Comparison of ENCODE assay signal across 8 cellular contexts in the genomic region with DNA sequence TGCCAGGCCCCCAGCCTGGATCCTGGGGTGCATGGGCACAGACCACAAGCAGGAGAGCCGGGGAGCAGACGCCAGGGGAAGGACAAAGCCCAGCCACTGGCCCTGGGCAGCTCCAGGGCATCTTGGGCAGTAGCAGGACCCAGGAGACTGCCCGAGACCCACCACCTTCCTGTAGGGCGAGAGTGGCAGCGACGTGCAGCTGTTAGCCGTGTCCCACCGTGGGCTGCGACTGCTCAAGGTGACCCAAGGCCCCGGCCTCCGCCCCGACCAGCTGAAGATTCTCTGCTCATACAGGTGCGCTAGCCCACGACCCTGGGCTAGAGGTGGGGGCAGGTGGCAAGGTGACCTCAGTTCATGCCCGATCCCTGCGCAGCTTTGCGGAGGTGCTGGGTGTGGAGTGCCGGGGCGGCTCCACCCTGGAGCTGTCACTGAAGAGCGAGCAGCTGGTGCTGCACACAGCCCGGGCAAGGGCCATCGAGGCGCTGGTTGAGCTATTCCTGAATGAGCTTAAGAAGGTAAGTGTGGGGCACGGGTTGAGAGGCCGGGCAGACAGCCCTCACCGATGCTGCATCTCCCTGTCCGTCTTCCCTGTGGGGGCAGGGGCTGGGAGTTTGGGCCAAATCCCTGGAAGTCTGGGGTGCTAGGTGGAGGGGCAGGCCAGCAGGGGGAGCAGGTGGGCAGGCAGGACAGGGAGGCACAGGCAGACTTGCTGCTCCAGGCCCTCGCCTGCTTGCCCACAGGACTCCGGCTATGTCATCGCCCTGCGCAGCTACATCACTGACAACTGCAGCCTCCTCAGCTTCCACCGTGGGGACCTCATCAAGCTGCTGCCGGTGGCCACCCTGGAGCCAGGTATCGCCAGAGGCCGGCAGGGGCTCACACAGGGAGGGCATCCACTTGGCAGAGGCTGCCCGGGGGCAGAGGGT. TPM values are rescaled to one million over a fixed set of nuclear protein-coding genes. Genes with fewer than 3 reads are reported as not detected.
DNase-seq lines count a peak whose midpoint lies in the region; ATAC-seq, FAIRE-seq and TF ChIP-seq lines count a peak whose summit lies in the region.

No MANE protein-coding gene starts in this region.

- no peak overlapping the region for H3K4me3 ChIP-seq in GM23248
- no peak overlapping the region for H3K4me3 ChIP-seq in fibroblast of pulmonary artery (replicated peaks; ENCODE audit: low read depth, low read length)

- no peaks in the 10 kb centered on the region for H3F3A ChIP-seq in GM23248 (ENCODE audit: insufficient read depth)

- no peaks in the 10 kb centered on the region for H3K4me1 ChIP-seq in GM23248 (ENCODE audit: insufficient read depth)

- no peaks in the 10 kb centered on the region for H4K20me1 ChIP-seq in GM23248 (ENCODE audit: insufficient read depth)

- in situ Hi-C loops in GM23248 (cut with MboI): loop anchor here (10.0 kb wide), 1 partner anchor 135 kb away; no protein-coding TSS in a partner anchor

- H3K27ac ChIP-seq in GM23248: no peak overlapping the region

- no peak for ATAC-seq in GM19463 (IDR thresholded peaks at IDR 0.05; ENCODE audit: unreplicated experiment)
- no peak for ATAC-seq in HG02623 (IDR thresholded peaks at IDR 0.05; ENCODE audit: unreplicated experiment)
- ATAC-seq in HG02571 (IDR thresholded peaks at IDR 0.05; ENCODE audit: unreplicated experiment): no peak

- H2AFZ ChIP-seq in GM23248: no peak overlapping the region

- H3K4me2 ChIP-seq in GM23248 (ENCODE audit: unreplicated experiment): no peak overlapping the region

- no peaks in the 10 kb centered on the region for H3K9me3 ChIP-seq in GM23248 (ENCODE audit: low read depth)

- no peaks in the 10 kb centered on the region for H3K79me2 ChIP-seq in GM23248 (ENCODE audit: insufficient read depth)

- TF ChIP-seq CTCF in fibroblast of pulmonary artery (IDR thresholded peaks at IDR 0.05; ENCODE audit: low read length, missing control alignments): peak; percentile 59

- 77 to 78% methylated on average over 29 to 36 of the region's 36 CpGs for WGBS in GM23248 (ENCODE audit: low coverage in 1 of 2, low lambda C conversion rate in 2 of 2, missing lambda C conversion rate in 2 of 2), 2 experiments

- H3K27me3 ChIP-seq in GM23248 (replicated peaks; ENCODE audit: insufficient read depth): no peaks in the 10 kb centered on the region

- peak; percentile 52 for FAIRE-seq in urothelium cell line (lab: Jason Lieb, UNC)

- H3K36me3 ChIP-seq in GM23248 (ENCODE audit: low read depth): no peaks in the 10 kb centered on the region

- peak; percentile 21 for DNase-seq in COR-L47 (lab: John Stamatoyannopoulos, UW)
- peak; percentile 50 for DNase-seq in GM23248
- DNase-seq in SHP77 (lab: John Stamatoyannopoulos, UW): peak; percentile 77 to 85
- peak; percentile 50 for DNase-seq in fibroblast of pulmonary artery (ENCODE audit: low read depth)
- DNase-seq in urothelium cell line (ENCODE audit: low spot score): peak; percentile 40

- no peaks in the 10 kb centered on the region for H3K9me2 ChIP-seq in GM23248 (ENCODE audit: insufficient read depth)

- H3K9ac ChIP-seq in GM23248: no peak overlapping the region

RNA-seq across cellular contexts. Expression of a gene that starts 13.5 kb away (rescaled TPM):
- not detected in 2 replicates for total RNA-seq in GM23248 (2014; rRNA removed; shearing (Covaris generic))
- 0.08 and 0.16 TPM in 2 replicates for polyA plus RNA-seq in GM23248 (2016; fragmentation: Nextera tagmentation; extraction: Ambion mirVana)

RNA-seq across cellular contexts. Expression of a gene that starts 32.2 kb away (rescaled TPM):
- 5.8 and 7.2 TPM in 2 replicates for total RNA-seq in GM23248 (2014; rRNA removed; shearing (Covaris generic))
- polyA plus RNA-seq in GM23248 (2016; fragmentation: Nextera tagmentation; extraction: Ambion mirVana): 0.65 and 1.3 TPM in 2 replicates

RNA-seq across cellular contexts. Expression of a gene that starts 47.2 kb away (rescaled TPM):
- total RNA-seq in GM23248 (2014; rRNA removed; shearing (Covaris generic)): 12.8 and 21.4 TPM in 2 replicates
- 14.3 and 20.9 TPM in 2 replicates for polyA plus RNA-seq in GM23248 (2016; fragmentation: Nextera tagmentation; extraction: Ambion mirVana)

RNA-seq across cellular contexts. Expression of a gene that starts 47.4 kb away (rescaled TPM):
- 60.8 and 93.7 TPM in 2 replicates for total RNA-seq in GM23248 (2014; rRNA removed; shearing (Covaris generic))
- 93.1 and 99.1 TPM in 2 replicates for polyA plus RNA-seq in GM23248 (2016; fragmentation: Nextera tagmentation; extraction: Ambion mirVana)

Comparison
In these comparisons a context has a peak if more than half of its experiments do, and no peak if none do; other contexts are left out.
1. DNase-seq: peak in every context shown above with its lines; median percentile 81 in SHP77; 50 in GM23248; 50 in fibroblast of pulmonary artery; 40 in urothelium cell line; 21 in COR-L47.